In the genomic region with DNA sequence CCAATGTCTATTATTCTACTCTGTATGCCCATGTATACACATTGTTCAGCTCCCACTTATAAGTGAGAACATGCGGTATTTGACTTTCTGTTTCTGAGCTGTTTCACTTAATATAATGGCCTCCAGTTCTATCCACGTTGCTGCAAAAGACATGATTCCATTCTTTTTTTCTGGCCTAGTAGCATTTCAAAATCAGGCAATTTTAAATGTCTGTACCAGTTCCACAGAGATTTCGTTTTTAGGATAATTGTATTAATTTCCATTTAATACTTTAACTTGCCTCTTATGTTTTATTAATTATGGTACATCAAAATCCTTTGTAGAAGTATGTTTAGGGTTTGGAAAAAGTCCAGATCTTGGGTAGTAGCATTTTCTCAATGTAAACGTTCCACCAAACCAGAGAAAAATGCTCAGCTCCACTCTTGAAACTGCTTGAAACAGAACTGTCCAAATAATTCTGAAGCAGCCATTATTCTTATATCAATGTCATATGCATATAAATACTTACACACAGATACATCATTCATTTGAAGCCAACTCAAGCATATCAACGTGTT, we compare ENCODE assay signal across 2 cellular contexts.
A peak's percentile ranks its signal among the peaks of the same experiment; 100 is the strongest.
TF ChIP-seq lines count a peak whose summit lies in the region.

No MANE protein-coding gene starts in this region.

TF ChIP-seq in A549, 52 proteins besides CTCF, POLR2A, EP300 and RAD21:
- TF ChIP-seq, protein P1, sequence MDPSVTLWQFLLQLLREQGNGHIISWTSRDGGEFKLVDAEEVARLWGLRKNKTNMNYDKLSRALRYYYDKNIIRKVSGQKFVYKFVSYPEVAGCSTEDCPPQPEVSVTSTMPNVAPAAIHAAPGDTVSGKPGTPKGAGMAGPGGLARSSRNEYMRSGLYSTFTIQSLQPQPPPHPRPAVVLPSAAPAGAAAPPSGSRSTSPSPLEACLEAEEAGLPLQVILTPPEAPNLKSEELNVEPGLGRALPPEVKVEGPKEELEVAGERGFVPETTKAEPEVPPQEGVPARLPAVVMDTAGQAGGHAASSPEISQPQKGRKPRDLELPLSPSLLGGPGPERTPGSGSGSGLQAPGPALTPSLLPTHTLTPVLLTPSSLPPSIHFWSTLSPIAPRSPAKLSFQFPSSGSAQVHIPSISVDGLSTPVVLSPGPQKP (IDR thresholded peaks at IDR 0.05; ENCODE audit: low read depth, low read length) = no peak
- TF ChIP-seq, protein P2, sequence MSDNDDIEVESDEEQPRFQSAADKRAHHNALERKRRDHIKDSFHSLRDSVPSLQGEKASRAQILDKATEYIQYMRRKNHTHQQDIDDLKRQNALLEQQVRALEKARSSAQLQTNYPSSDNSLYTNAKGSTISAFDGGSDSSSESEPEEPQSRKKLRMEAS (IDR thresholded peaks at IDR 0.05) = no peak
- TF ChIP-seq HDAC2 (IDR thresholded peaks at IDR 0.05) (no peak), SREBF2 (IDR thresholded peaks at IDR 0.05) (no peak), EHMT2 (IDR thresholded peaks at IDR 0.05; ENCODE audit: low read depth) (no peak), CBX2 (IDR thresholded peaks at IDR 0.05; ENCODE audit: borderline replicate concordance, low read depth) (no peak), NR3C1 (IDR thresholded peaks at IDR 0.05) (no peak), ZSCAN20 (CRISPR knock-in tag; IDR thresholded peaks at IDR 0.05) (no peak), NPAS2 (CRISPR knock-in tag; IDR thresholded peaks at IDR 0.05; ENCODE audit: borderline replicate concordance) (no peak), KDM5A (IDR thresholded peaks at IDR 0.05) (no peak), CBX8 (IDR thresholded peaks at IDR 0.05) (peak; percentile 55; the same call in 1 of the 2 replicates), FOXS1 (CRISPR knock-in tag; IDR thresholded peaks at IDR 0.05) (no peak), MYC (IDR thresholded peaks at IDR 0.05; ENCODE audit: borderline replicate concordance, low read length) (no peak), RNF2 (IDR thresholded peaks at IDR 0.05; ENCODE audit: borderline replicate concordance, low read depth) (peak; percentile 75), POLR2AphosphoS2 (conservative IDR thresholded peaks at IDR 0.05; ENCODE audit: low read length) (no peak)
- TF ChIP-seq, protein P3, sequence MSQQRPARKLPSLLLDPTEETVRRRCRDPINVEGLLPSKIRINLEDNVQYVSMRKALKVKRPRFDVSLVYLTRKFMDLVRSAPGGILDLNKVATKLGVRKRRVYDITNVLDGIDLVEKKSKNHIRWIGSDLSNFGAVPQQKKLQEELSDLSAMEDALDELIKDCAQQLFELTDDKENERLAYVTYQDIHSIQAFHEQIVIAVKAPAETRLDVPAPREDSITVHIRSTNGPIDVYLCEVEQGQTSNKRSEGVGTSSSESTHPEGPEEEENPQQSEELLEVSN (IDR thresholded peaks at IDR 0.05; ENCODE audit: borderline replicate concordance, low read depth) = no peak

TF ChIP-seq in GM12878, 131 proteins besides CTCF, POLR2A, EP300 and RAD21 (continued from another document):
- TF ChIP-seq, protein P4, sequence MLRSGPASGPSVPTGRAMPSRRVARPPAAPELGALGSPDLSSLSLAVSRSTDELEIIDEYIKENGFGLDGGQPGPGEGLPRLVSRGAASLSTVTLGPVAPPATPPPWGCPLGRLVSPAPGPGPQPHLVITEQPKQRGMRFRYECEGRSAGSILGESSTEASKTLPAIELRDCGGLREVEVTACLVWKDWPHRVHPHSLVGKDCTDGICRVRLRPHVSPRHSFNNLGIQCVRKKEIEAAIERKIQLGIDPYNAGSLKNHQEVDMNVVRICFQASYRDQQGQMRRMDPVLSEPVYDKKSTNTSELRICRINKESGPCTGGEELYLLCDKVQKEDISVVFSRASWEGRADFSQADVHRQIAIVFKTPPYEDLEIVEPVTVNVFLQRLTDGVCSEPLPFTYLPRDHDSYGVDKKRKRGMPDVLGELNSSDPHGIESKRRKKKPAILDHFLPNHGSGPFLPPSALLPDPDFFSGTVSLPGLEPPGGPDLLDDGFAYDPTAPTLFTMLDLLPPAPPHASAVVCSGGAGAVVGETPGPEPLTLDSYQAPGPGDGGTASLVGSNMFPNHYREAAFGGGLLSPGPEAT (IDR thresholded peaks at IDR 0.05; ENCODE audit: low read depth) = no peak
- TF ChIP-seq CHD4 (IDR thresholded peaks at IDR 0.05) = no peak
- TF ChIP-seq CEBPB (IDR thresholded peaks at IDR 0.05; ENCODE audit: borderline replicate concordance in 1 of 2, low read depth in 2 of 2, low read length in 2 of 2) = no peak
TF ChIP-seq in GM12878: peak in this region for 1.
